In the genomic region with DNA sequence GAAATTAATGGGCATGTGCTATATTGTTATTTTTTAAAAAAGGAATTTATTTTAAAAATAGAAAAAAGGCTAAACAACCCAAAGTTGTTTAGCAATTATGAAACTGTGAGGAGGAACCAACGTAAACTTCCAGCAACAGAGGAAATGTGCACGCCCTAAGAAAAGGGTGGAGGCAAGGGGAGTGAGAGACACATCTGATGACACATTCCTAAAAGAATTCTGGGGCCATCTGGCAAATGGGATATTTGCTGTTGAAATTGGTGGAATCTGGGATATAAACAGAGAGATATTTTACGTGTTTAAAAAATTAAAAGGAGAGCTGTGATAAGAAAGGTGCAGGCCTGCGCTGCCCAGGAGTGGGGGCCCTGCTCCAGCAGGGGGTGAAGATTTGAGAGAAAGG, we compare ENCODE assay signal across 10 cellular contexts. TPM values are rescaled to one million over a fixed set of nuclear protein-coding genes. Genes with fewer than 3 reads are reported as not detected.
DNase-seq lines count a peak whose midpoint lies in the region; ATAC-seq, FAIRE-seq and TF ChIP-seq lines count a peak whose summit lies in the region.
"Had no signal": no experiment of that assay in that cellular context is flagged by ENCODE, and none has a peak within 500 bp of the region (broad histone marks: within the 10 kb centered on the region; RNA-seq: fewer than 3 reads in every experiment).

No MANE protein-coding gene starts in this region.

- intact Hi-C loops in heart right ventricle (cut with DNase I) (loop anchor here in 4 of 10 donors (5.0 to 10.0 kb wide), 4 partner anchors 51 to 449 kb away; partner anchors contain the start of gene MUC13 (in 2 of the 4)), kidney (cut with DNase I) (no loop called here)

- TF ChIP-seq CTCF in heart right ventricle (IDR thresholded peaks at IDR 0.05) = no peak
- no peak for TF ChIP-seq CTCF in smooth muscle cell (IDR thresholded peaks at IDR 0.05; ENCODE audit: borderline replicate concordance, insufficient read depth, poor library complexity, severe bottlenecking)
- TF ChIP-seq CTCF in kidney (IDR thresholded peaks at IDR 0.05; ENCODE audit: borderline replicate concordance, extremely low read depth, insufficient read depth) = no peak

- peaks cover 5% of the 10 kb centered on the region for H3F3A ChIP-seq in smooth muscle cell (ENCODE audit: low read depth)

- peak overlapping the region; percentile 38 for H3K4me2 ChIP-seq in smooth muscle cell

- peak overlapping the region in 9 of 10 donors; percentile 42 to 75 (median 68) for H3K27ac ChIP-seq in heart right ventricle
- peak overlapping the region; percentile 89 for H3K27ac ChIP-seq in smooth muscle cell (ENCODE audit: low read depth)
- H3K27ac ChIP-seq in kidney (ENCODE audit: low read depth in 2 of 2, low read length in 2 of 2) = no peak overlapping the region

- no peaks in the 10 kb centered on the region for H3K79me2 ChIP-seq in smooth muscle cell (ENCODE audit: low read depth)

- H3K4me1 ChIP-seq in heart right ventricle (peaks cover 2 to 50% (median 45%) of the 10 kb centered on the region in 9 donors), smooth muscle cell (ENCODE audit: low read depth) (no peaks in the 10 kb centered on the region), kidney (ENCODE audit: control insufficient read depth in 1 of 2, insufficient read depth in 1 of 2, low read depth in 1 of 2, low read length in 2 of 2) (peaks cover 0 to 2% of the 10 kb centered on the region in 2 donors)

- DNase-seq in HCEC 1CT (peak; percentile 87), SW480 (ENCODE audit: low spot score) (peak; percentile 38), heart right ventricle (no peak), smooth muscle cell (lab: John Stamatoyannopoulos, UW; ENCODE audit: unreplicated experiment) (no peak), NCI-H524 (lab: John Stamatoyannopoulos, UW) (no peak), kidney (no peak)
- no peak for DNase-seq in activated T-cell treated with anti-CD3 and anti-CD28 coated beads, Interleukin-2, amount 50 U/mL, for 1 hour
- DNase-seq: activated naive CD8-positive, alpha-beta T cell treated with anti-CD3 and anti-CD28 coated beads, Interleukin-2, amount 10 ng/mL, durations not matched to agents 7 days and 5 days; NCI-H146 had no signal

- no peaks in the 10 kb centered on the region for H3K9me3 ChIP-seq in heart right ventricle
- H3K9me3 ChIP-seq in smooth muscle cell (replicated peaks; ENCODE audit: low read depth) = no peaks in the 10 kb centered on the region
- no peaks in the 10 kb centered on the region for H3K9me3 ChIP-seq in kidney (ENCODE audit: control insufficient read depth in 1 of 2, low read length in 2 of 2)

- no peak overlapping the region for H2AFZ ChIP-seq in smooth muscle cell (ENCODE audit: low read depth)

- WGBS in heart right ventricle, 2 donors = 52 to 60% methylated on average over 4 of the region's 4 CpGs
- 26% methylated on average over 4 of the region's 4 CpGs for WGBS in smooth muscle cell (ENCODE audit: low lambda C conversion rate)

- ATAC-seq in heart right ventricle = peak in 7 of 8 donors; percentile 30 to 77 (median 60)
- no peak for ATAC-seq in HG03378 (IDR thresholded peaks at IDR 0.05; ENCODE audit: unreplicated experiment)

- H3K4me3 ChIP-seq in heart right ventricle (no peak overlapping the region), smooth muscle cell (no peak overlapping the region), kidney (ENCODE audit: low read length in 2 of 2) (no peak overlapping the region)

- no peaks in the 10 kb centered on the region for H4K20me1 ChIP-seq in smooth muscle cell (ENCODE audit: low read depth)

- no peak for FAIRE-seq in kidney (lab: Jason Lieb, UNC)

- H3K9ac ChIP-seq in smooth muscle cell (ENCODE audit: low read depth) = peak overlapping the region; percentile 46
- H3K9ac ChIP-seq in kidney (ENCODE audit: low read length in 2 of 2) = no peak overlapping the region

- H3K27me3 ChIP-seq in heart right ventricle (no peaks in the 10 kb centered on the region), smooth muscle cell (ENCODE audit: low read depth) (no peaks in the 10 kb centered on the region)

- peaks cover 0 to 100% (median 34%) of the 10 kb centered on the region in 9 donors for H3K36me3 ChIP-seq in heart right ventricle
- no peaks in the 10 kb centered on the region for H3K36me3 ChIP-seq in smooth muscle cell (ENCODE audit: low read depth)
- peaks cover 0 to 3% of the 10 kb centered on the region in 2 donors for H3K36me3 ChIP-seq in kidney (ENCODE audit: control insufficient read depth in 1 of 2, insufficient read depth in 2 of 2, low read length in 2 of 2)

RNA-seq across cellular contexts. Expression of gene MUC13, which starts 50.8 kb away (rescaled TPM):
- total RNA-seq in heart right ventricle = under 1 TPM in 2 of 10 donors, not detected in 8; 0.37 to 0.41 TPM
- under 1 TPM in 1 of 2 donors, not detected in 1; 0.03 TPM for polyA plus RNA-seq in heart right ventricle
- 0.04 TPM in 1 of 2 replicates, not detected in the other for total RNA-seq in smooth muscle cell
- not detected in 2 replicates for polyA plus RNA-seq in smooth muscle cell
- total RNA-seq in kidney = 1.9 TPM
- polyA plus RNA-seq in kidney (ENCODE audit: insufficient read depth, low read depth, low replicate concordance) = 6.4 TPM
- total RNA-seq: activated naive CD8-positive, alpha-beta T cell treated with anti-CD3 and anti-CD28 coated beads, Interleukin-2, amount 10 ng/mL, durations not matched to agents 7 days and 5 days had no signal

Comparison
In these comparisons a context has a peak if more than half of its experiments do, and no peak if none do; other contexts are left out.
1. DNase-seq: peak in HCEC 1CT (single experiment) and SW480 (single experiment); none in heart right ventricle (0 of 2), smooth muscle cell (single experiment), NCI-H524 (0 of 2), activated T-cell treated with anti-CD3 and anti-CD28 coated beads, Interleukin-2, amount 50 U/mL, for 1 hour (single experiment) and kidney (single experiment).
2. H3K27ac ChIP-seq: peak in heart right ventricle (9 of 10) and smooth muscle cell (single experiment); none in kidney (0 of 2).